Comparison of ENCODE assay signal across 14 cellular contexts in genomic region chr7:16804674-16805439, GRCh38. TPM values are rescaled to one million over a fixed set of nuclear protein-coding genes. Genes with fewer than 3 reads are reported as not detected.
DNase-seq lines count a peak whose midpoint lies in the region; ATAC-seq, FAIRE-seq and TF ChIP-seq lines count a peak whose summit lies in the region.
"Had no signal": no experiment of that assay in that cellular context is flagged by ENCODE, and none has a peak within 500 bp of the region (broad histone marks: within the 10 kb centered on the region; RNA-seq: fewer than 3 reads in every experiment).

Gene AGR2, minus strand, starts transcription at chr7:16804999. Its CDS starts 3,203 bp downstream, at chr7:16801796.

- no peaks in the 10 kb centered on the region for H3K36me3 ChIP-seq in Loucy (ENCODE audit: insufficient read depth, low read length)
- H3K36me3 ChIP-seq in K562 (ENCODE audit: control insufficient read depth, insufficient read depth, low read length): no peaks in the 10 kb centered on the region
- H3K36me3 ChIP-seq in testis (ENCODE audit: low read depth, missing control alignments): no peaks in the 10 kb centered on the region

- peak within 1 kb of the TSS; percentile 20 for H3K27ac Mint-ChIP-seq in memory B cell

- H3K4me2 ChIP-seq in Loucy (ENCODE audit: low read depth, low read length, poor library complexity, severe bottlenecking) (no peak within 1 kb of the TSS), K562 (ENCODE audit: insufficient read depth, low read length) (no peak within 1 kb of the TSS)

- H3K9ac ChIP-seq in Loucy (ENCODE audit: low read depth, low read length, poor library complexity, severe bottlenecking) (no peak within 1 kb of the TSS), K562 (ENCODE audit: insufficient read depth in 1 of 2, low read depth in 2 of 2, low read length in 2 of 2) (no peak within 1 kb of the TSS)

- H3K4me1 Mint-ChIP-seq in memory B cell: no peaks in the 10 kb centered on the region

- DNase-seq in K562 (ENCODE audit: extremely low read depth in 1 of 4, low spot score in 3 of 4) (no peak), memory B cell (ENCODE audit: low spot score in 2 of 2) (no peak), testis (no peak), AG08396 (ENCODE audit: low spot score) (no peak), retina (no peak)
- DNase-seq: activated naive CD4-positive, alpha-beta T cell treated with Interleukin-2 at 50 U/mL for 16 hours; foreskin melanocyte; NCI-H226; stimulated activated CD4-positive, alpha-beta T cell treated with anti-CD3 and anti-CD28 coated beads, Interleukin-2, amount 100 ng/mL, for 48 hours had no signal

- TF ChIP-seq POLR2A in K562 (conservative IDR thresholded peaks at IDR 0.05) (no peak), testis (IDR thresholded peaks at IDR 0.05) (no peak)

- TF ChIP-seq CTCF in 22Rv1 (IDR thresholded peaks at IDR 0.05) (no peak), Loucy (conservative IDR thresholded peaks at IDR 0.05; ENCODE audit: low read length) (no peak), K562 (IDR thresholded peaks at IDR 0.05 in 2 of 3, conservative IDR thresholded peaks at IDR 0.05 in 1 of 3; ENCODE audit: insufficient read depth in 2 of 3, low read depth in 1 of 3, low read length in 3 of 3) (no peak), testis (IDR thresholded peaks at IDR 0.05) (no peak)

- CTCF ChIA-PET in K562 (lab: Yijun Ruan, JAX; ENCODE audit: low intra/inter-chr PET ratio): no interaction called here

- ATAC-seq in K562 (no peak), memory B cell (ENCODE audit: low read depth) (no peak), GM21526 (IDR thresholded peaks at IDR 0.05; ENCODE audit: low FRiP score, unreplicated experiment) (no peak)

- H3K4me3 Mint-ChIP-seq in memory B cell: no peak within 1 kb of the TSS

- no TSS peak for BruUV-seq in K562 (replicated peaks; lab: Mats Ljungman, UMichigan)

- H3K36me3 Mint-ChIP-seq in memory B cell: no peaks in the 10 kb centered on the region

- in situ Hi-C loops in K562 (cut with MboI): no loop called here

- H3K4me1 ChIP-seq in Loucy (ENCODE audit: insufficient read depth, low read length, poor library complexity, severe bottlenecking) (peaks cover 7% of the 10 kb centered on the region), K562 (replicated peaks in 1 of 2; ENCODE audit: control insufficient read depth in 2 of 2, insufficient read depth in 2 of 2, low read length in 2 of 2) (no peaks in the 10 kb centered on the region), testis (no peaks in the 10 kb centered on the region)

- TF ChIP-seq EP300 in K562 (IDR thresholded peaks at IDR 0.05; ENCODE audit: low read length): no peak

- H2AFZ ChIP-seq in Loucy (ENCODE audit: low read length) (peak within 1 kb of the TSS; percentile 59; the same call in 1 of the 2 replicates), K562 (ENCODE audit: low read depth, low read length) (no peak within 1 kb of the TSS)

- H3K9me3 Mint-ChIP-seq in memory B cell: no peaks in the 10 kb centered on the region

- intact Hi-C loops in K562 (cut with micrococcal nuclease): loop anchor here (5.0 kb wide), 1 partner anchor 108 kb away; no protein-coding TSS in a partner anchor
- intact Hi-C loops in testis (cut with DNase I; ENCODE audit: low total_unique reads): no loop called here

- H4K20me1 ChIP-seq in Loucy (ENCODE audit: insufficient read depth, low read length, poor library complexity, severe bottlenecking) (no peaks in the 10 kb centered on the region), K562 (replicated peaks; ENCODE audit: control insufficient read depth, insufficient read depth, low read length) (no peaks in the 10 kb centered on the region)

- peaks cover 7% of the 10 kb centered on the region for H3K27me3 Mint-ChIP-seq in memory B cell

- H3K4me3 ChIP-seq in Loucy (ENCODE audit: low read length, poor library complexity, severe bottlenecking) (no peak within 1 kb of the TSS), K562 (no peak within 1 kb of the TSS), testis (no peak within 1 kb of the TSS)

- no peaks in the 10 kb centered on the region for H3K9me3 ChIP-seq in Loucy (ENCODE audit: insufficient read depth, low read depth, low read length)
- no peaks in the 10 kb centered on the region for H3K9me3 ChIP-seq in K562 (replicated peaks; ENCODE audit: control insufficient read depth, insufficient read depth, low read depth, low read length)
- no peaks in the 10 kb centered on the region for H3K9me3 ChIP-seq in testis

- TF ChIP-seq RAD21 in K562 (CRISPR knock-in tag; conservative IDR thresholded peaks at IDR 0.05 in 1 of 2, IDR thresholded peaks at IDR 0.05 in 1 of 2): no peak

- 11% methylated on average over 13 of the region's 13 CpGs for WGBS in K562 (ENCODE audit: insufficient coverage, low coverage, missing lambda C conversion rate)
- WGBS in testis, 2 donors: 82 to 85% methylated on average over 13 of the region's 13 CpGs

- no peak for FAIRE-seq in K562 (lab: Jason Lieb, UNC)
- FAIRE-seq: G401.6 had no signal

- POLR2A ChIA-PET in K562 (lab: Yijun Ruan, JAX): interaction anchor here (1.5 kb wide), 1 partner anchor 10 kb away, joined by 6 read pairs; no protein-coding TSS in a partner anchor

- H3K79me2 ChIP-seq in Loucy (ENCODE audit: insufficient read depth, low read length) (no peaks in the 10 kb centered on the region), K562 (ENCODE audit: control insufficient read depth, insufficient read depth, low read length) (no peaks in the 10 kb centered on the region)

- no peaks in the 10 kb centered on the region for H3K9me1 ChIP-seq in K562 (ENCODE audit: control insufficient read depth, insufficient read depth, low read length)

- H3F3A ChIP-seq in Loucy (ENCODE audit: low read depth): no peaks in the 10 kb centered on the region

- H3K27me3 ChIP-seq in Loucy (ENCODE audit: insufficient read depth, low read length, poor library complexity, severe bottlenecking) (no peaks in the 10 kb centered on the region), K562 (ENCODE audit: control insufficient read depth in 2 of 2, insufficient read depth in 2 of 2, low read length in 2 of 2) (peaks cover 0 to 8% of the 10 kb centered on the region in 2 experiments; a peak in 4 of 5 replicates), testis (no peaks in the 10 kb centered on the region)

- H3K27ac ChIP-seq in 22Rv1: peak within 1 kb of the TSS; percentile 46
- H3K27ac ChIP-seq in K562 (ENCODE audit: extremely low read depth, low read depth, low read length): no peak within 1 kb of the TSS
- H3K27ac ChIP-seq in testis: no peak within 1 kb of the TSS

- no peaks in the 10 kb centered on the region for H3K9me2 ChIP-seq in Loucy (replicated peaks; ENCODE audit: low read depth, low read length)

TF ChIP-seq in K562, 482 proteins besides CTCF, POLR2A, EP300 and RAD21:
- TF ChIP-seq RBM15 (IDR thresholded peaks at IDR 0.05; ENCODE audit: insufficient read depth, low read length): no peak
- TF ChIP-seq NFIC (IDR thresholded peaks at IDR 0.05): peak; percentile 54
TF ChIP-seq in K562: peak in this region for 1.

RNA-seq across cellular contexts. Expression of gene AGR2, which starts in this region (rescaled TPM):
- not detected in 2 replicates for total RNA-seq in K562 (2011; cell fraction: chromatin; rRNA removed; ENCODE audit: low replicate concordance)
- total RNA-seq in K562 (2011; cell fraction: nucleolus; rRNA removed): not detected in 2 replicates
- total RNA-seq in K562 (2011; cell fraction: nucleoplasm; rRNA removed): not detected in 2 replicates
- total RNA-seq in K562 (2014; rRNA removed) (not detected in 2 replicates), K562 (2014; rRNA removed; fragmentation: Illumina TruSeq; extraction: Trizol) (not detected in 2 replicates), K562 (2015; rRNA removed; fragmentation: Illumina TruSeq; extraction: Trizol) (not detected in 2 replicates), K562 (2021) (0.66 and 0.98 TPM in 2 replicates), testis (under 1 TPM in 1 of 2 donors, not detected in 1; 0.16 TPM)
- polyA plus RNA-seq in K562 (2011; rRNA removed) (not detected in 2 replicates), K562 (2014; fragmentation: Illumina TruSeq; extraction: Trizol) (not detected in 2 replicates), K562 (2014; fragmentation: Nextera tagmentation; extraction: Ambion mirVana) (not detected), K562 (2014; rRNA removed) (not detected in 2 replicates), testis (ENCODE audit: insufficient read depth, low read depth, low replicate concordance) (1.5 TPM)
- 0.22 TPM in 1 of 2 replicates, not detected in the other for polyA plus RNA-seq in K562 (2011; cell fraction: cytosol; rRNA removed)
- not detected in 2 replicates for polyA plus RNA-seq in K562 (2011; cell fraction: nucleus; rRNA removed)
- not detected in 2 replicates for polyA plus RNA-seq in K562 (2012)
- not detected in 2 replicates for polyA minus RNA-seq in K562 (2011; rRNA and poly(A)+ RNA removed)
- not detected in 2 replicates for polyA minus RNA-seq in K562 (2011; cell fraction: cytosol; rRNA and poly(A)+ RNA removed)
- polyA minus RNA-seq in K562 (2011; cell fraction: nucleus; rRNA and poly(A)+ RNA removed): not detected in 2 replicates
- total RNA-seq: osteocyte had no signal
